25 cellular contexts compared by ENCODE assay signal in genomic region chr21:45388611-45389296, GRCh38. TPM values are rescaled to one million over a fixed set of nuclear protein-coding genes. Genes with fewer than 3 reads are reported as not detected.
DNase-seq lines count a peak whose midpoint lies in the region; ATAC-seq and TF ChIP-seq lines count a peak whose summit lies in the region.
"Had no signal": no experiment of that assay in that cellular context is flagged by ENCODE, and none has a peak within 500 bp of the region (broad histone marks: within the 10 kb centered on the region; RNA-seq: fewer than 3 reads in every experiment).

No MANE protein-coding gene starts in this region.

- DNase-seq in BE2C (peak; percentile 3), caudate nucleus (lab: John Stamatoyannopoulos, UW) (no peak), right cardiac atrium (peak; percentile 6 to 35 (median 16)), ACHN (no peak)
- DNase-seq: activated B cell treated with CpG ODN at 0.5 μM for 24 hours; activated CD4-positive, alpha-beta memory T cell treated with anti-CD3 and anti-CD28 coated beads, Interleukin-2, amount 10 ng/mL, durations not matched to agents 7 days and 5 days; activated naive CD4-positive, alpha-beta T cell; activated T-cell treated with anti-CD3 and anti-CD28 coated beads for 4 hours; amygdala; foreskin fibroblast; hypothalamus; mesendoderm; naive B cell; NCI-H1048; NCI-H187; NCI-H748 treated with DMSO at 0.1 percent for 48 hours; stimulated activated CD4-positive, alpha-beta T cell treated with anti-CD3 and anti-CD28 coated beads, Interleukin-1b, Interleukin-23, amount 100 ng/mL, for 48 hours; T1000 had no signal

- H3K27me3 ChIP-seq in BE2C (no peaks in the 10 kb centered on the region), right cardiac atrium (ENCODE audit: control insufficient read depth, insufficient read depth) (no peaks in the 10 kb centered on the region), skeletal muscle tissue (ENCODE audit: control insufficient read depth in 3 of 3, insufficient read depth in 3 of 3, low read length in 3 of 3) (peaks cover 22 to 52% (median 23%) of the 10 kb centered on the region in 3 donors)

- peak overlapping the region in 1 of 3 donors; percentile 8 for H3K9ac ChIP-seq in skeletal muscle tissue (ENCODE audit: low read depth in 1 of 3, low read length in 3 of 3)

- intact Hi-C loops in right cardiac atrium (cut with DNase I): loop anchor here in 2 of 4 donors (5.0 to 10.0 kb wide), 2 partner anchors 46 to 49 kb away; no protein-coding TSS in a partner anchor

- in situ Hi-C loops in ACHN (cut with HindIII; ENCODE audit: low pct_ligation_motif_present, low pct_unique_long_range_greater_than_20kb, low sequenced_read_pairs): no loop called here

- H3K4me3 ChIP-seq in BE2C (ENCODE audit: low read depth, low read length) (no peak overlapping the region), right cardiac atrium (ENCODE audit: low read length) (no peak overlapping the region), skeletal muscle tissue (ENCODE audit: low read length in 3 of 3) (no peak overlapping the region)
- H3K4me3 ChIP-seq: dorsolateral prefrontal cortex had no signal

- H3K36me3 ChIP-seq in BE2C (no peaks in the 10 kb centered on the region), skeletal muscle tissue (ENCODE audit: control insufficient read depth in 3 of 3, insufficient read depth in 3 of 3, low read length in 3 of 3) (no peaks in the 10 kb centered on the region)

- ATAC-seq in right cardiac atrium (no peak), HG03135 (IDR thresholded peaks at IDR 0.05; ENCODE audit: unreplicated experiment) (no peak), HG03280 (IDR thresholded peaks at IDR 0.05; ENCODE audit: unreplicated experiment) (no peak), GM18520 (IDR thresholded peaks at IDR 0.05; ENCODE audit: unreplicated experiment) (no peak)
- ATAC-seq: stimulated activated effector memory CD8-positive, alpha-beta T cell treated with anti-CD3 and anti-CD28 coated beads, Interleukin-12 subunit alpha, Interleukin-12 subunit beta, amount 100 ng/mL, for 72 hours had no signal

- WGBS in right cardiac atrium: 92% methylated on average over 19 of the region's 19 CpGs

- TF ChIP-seq CTCF in BE2C (IDR thresholded peaks at IDR 0.05; ENCODE audit: low read depth, low read length): no peak

- no peaks in the 10 kb centered on the region; the same call in 1 of the 2 replicates for H3K4me1 ChIP-seq in BE2C
- no peaks in the 10 kb centered on the region for H3K4me1 ChIP-seq in right cardiac atrium (ENCODE audit: control insufficient read depth, insufficient read depth, low read length)
- H3K4me1 ChIP-seq in skeletal muscle tissue (ENCODE audit: control insufficient read depth in 3 of 3, insufficient read depth in 3 of 3, low read length in 3 of 3): peaks cover 12 to 20% (median 17%) of the 10 kb centered on the region in 3 donors

- H3K27ac ChIP-seq in caudate nucleus (ENCODE audit: low read depth, low read length): peak overlapping the region; percentile 16
- H3K27ac ChIP-seq in right cardiac atrium (ENCODE audit: low read length): no peak overlapping the region
- peak overlapping the region; percentile 33 for H3K27ac ChIP-seq in skeletal muscle tissue (ENCODE audit: low read depth, low read length)
- H3K27ac ChIP-seq: epithelial cell of prostate had no signal

- H3K9me3 ChIP-seq in BE2C (no peaks in the 10 kb centered on the region), right cardiac atrium (ENCODE audit: control insufficient read depth, low read length) (no peaks in the 10 kb centered on the region), skeletal muscle tissue (ENCODE audit: control insufficient read depth in 3 of 3, low read length in 3 of 3) (no peaks in the 10 kb centered on the region)

RNA-seq across cellular contexts. Expression of gene COL18A1, which starts 16.2 kb away (rescaled TPM):
- polyA plus RNA-seq in BE2C (2012; ENCODE audit: insufficient read depth, insufficient read length, low read depth): 11.7 TPM
- total RNA-seq in right cardiac atrium (100 to 1,000 TPM in 1 of 4 donors, 10 to 100 TPM in 3; 63.5 to 134 (median 84.6) TPM), skeletal muscle tissue (59.0 TPM)
- polyA plus RNA-seq in right cardiac atrium: 52.3 TPM

Comparison
In these comparisons a context has a peak if more than half of its experiments do, and no peak if none do; other contexts are left out.
1. DNase-seq: peak in BE2C (single experiment) and right cardiac atrium (3 of 3); none in caudate nucleus (0 of 61) and ACHN (single experiment).